Comparison of ENCODE assay signal across 15 cellular contexts in genomic region chr22:45533731-45534130, GRCh38. TPM values are rescaled to one million over a fixed set of nuclear protein-coding genes. Genes with fewer than 3 reads are reported as not detected.
DNase-seq lines count a peak whose midpoint lies in the region; ATAC-seq and TF ChIP-seq lines count a peak whose summit lies in the region.
"Had no signal": no experiment of that assay in that cellular context is flagged by ENCODE, and none has a peak within 500 bp of the region (broad histone marks: within the 10 kb centered on the region; RNA-seq: fewer than 3 reads in every experiment).

No MANE protein-coding gene starts in this region.

- no peaks in the 10 kb centered on the region for H4K20me1 ChIP-seq in osteoblast (ENCODE audit: insufficient read depth, low read length)

- intact Hi-C loops in right cardiac atrium (cut with DNase I), result no loop called here
- intact Hi-C loops in heart right ventricle (cut with DNase I), result no loop called here

- H3K9me3 Mint-ChIP-seq in brain (no peaks in the 10 kb centered on the region), type B pancreatic cell (no peaks in the 10 kb centered on the region)
- H3K9me3 Mint-ChIP-seq in stimulated activated effector memory CD8-positive, alpha-beta T cell treated with anti-CD3 and anti-CD28 coated beads, Interleukin-12 subunit alpha, Interleukin-12 subunit beta, amount 100 ng/mL, for 72 hours, result no peaks in the 10 kb centered on the region
- H3K9me3 Mint-ChIP-seq: CD4-positive, alpha-beta memory T cell had no signal

- H3K27ac Mint-ChIP-seq in brain, result peak overlapping the region; percentile 66 to 97 (median 84)
- no peak overlapping the region for H3K27ac Mint-ChIP-seq in type B pancreatic cell
- no peak overlapping the region for H3K27ac Mint-ChIP-seq in stimulated activated effector memory CD8-positive, alpha-beta T cell treated with anti-CD3 and anti-CD28 coated beads, Interleukin-12 subunit alpha, Interleukin-12 subunit beta, amount 100 ng/mL, for 72 hours
- H3K27ac Mint-ChIP-seq: CD4-positive, alpha-beta memory T cell had no signal

- TF ChIP-seq CTCF in heart right ventricle (IDR thresholded peaks at IDR 0.05) (no peak), brain (conservative IDR thresholded peaks at IDR 0.05) (no peak), osteoblast (IDR thresholded peaks at IDR 0.05; ENCODE audit: extremely low read depth, low read depth, low read length) (no peak), type B pancreatic cell (conservative IDR thresholded peaks at IDR 0.05) (no peak)

- H3K27me3 Mint-ChIP-seq in brain, result no peaks in the 10 kb centered on the region
- no peaks in the 10 kb centered on the region for H3K27me3 Mint-ChIP-seq in type B pancreatic cell

- H3K4me2 ChIP-seq in osteoblast (ENCODE audit: insufficient read depth, low read length), result no peak overlapping the region

- H3K27ac ChIP-seq in right cardiac atrium (ENCODE audit: low read length), result no peak overlapping the region
- H3K27ac ChIP-seq in heart right ventricle, result no peak overlapping the region
- no peak overlapping the region for H3K27ac ChIP-seq in osteoblast (ENCODE audit: low read depth, low read length)

- peaks cover 74% of the 10 kb centered on the region for H3K4me1 Mint-ChIP-seq in brain
- peaks cover 23% of the 10 kb centered on the region for H3K4me1 Mint-ChIP-seq in type B pancreatic cell (ENCODE audit: unreplicated experiment)
- peaks cover 4% of the 10 kb centered on the region for H3K4me1 Mint-ChIP-seq in stimulated activated effector memory CD8-positive, alpha-beta T cell treated with anti-CD3 and anti-CD28 coated beads, Interleukin-12 subunit alpha, Interleukin-12 subunit beta, amount 100 ng/mL, for 72 hours
- H3K4me1 Mint-ChIP-seq: CD4-positive, alpha-beta memory T cell had no signal

- DNase-seq in right cardiac atrium (peak in 2 of 3 donors; percentile 25 to 50), heart right ventricle (no peak), osteoblast (ENCODE audit: insufficient read length, low spot score, missing footprints) (peak; percentile 14), HuH-7 (ENCODE audit: low spot score) (no peak), type B pancreatic cell (ENCODE audit: extremely low spot score, unreplicated experiment) (no peak)
- no peak for DNase-seq in stimulated activated effector memory CD8-positive, alpha-beta T cell treated with anti-CD3 and anti-CD28 coated beads, Interleukin-12 subunit alpha, Interleukin-12 subunit beta, amount 100 ng/mL, for 72 hours (ENCODE audit: low spot score in 2 of 2)
- DNase-seq: BE2C; CD4-positive, alpha-beta memory T cell; Kasumi-1; NCI-H1436; NCI-H2107; NCI-H748 treated with DMSO at 0.1 percent for 48 hours; Peyer's patch had no signal

- H3K36me3 Mint-ChIP-seq in brain (peaks cover 15% of the 10 kb centered on the region), type B pancreatic cell (peaks cover 17% of the 10 kb centered on the region)
- peaks cover 5% of the 10 kb centered on the region for H3K36me3 Mint-ChIP-seq in stimulated activated effector memory CD8-positive, alpha-beta T cell treated with anti-CD3 and anti-CD28 coated beads, Interleukin-12 subunit alpha, Interleukin-12 subunit beta, amount 100 ng/mL, for 72 hours
- H3K36me3 Mint-ChIP-seq: CD4-positive, alpha-beta memory T cell had no signal

- H2AFZ ChIP-seq in osteoblast (ENCODE audit: low read length), result no peak overlapping the region

- 97% methylated on average over 16 of the region's 16 CpGs for WGBS in right cardiac atrium
- WGBS in heart right ventricle, 2 donors, result 97% methylated on average over 16 of the region's 16 CpGs

- H3K36me3 ChIP-seq in heart right ventricle, result peaks cover 0 to 60% (median 0%) of the 10 kb centered on the region in 9 donors
- no peaks in the 10 kb centered on the region for H3K36me3 ChIP-seq in osteoblast (ENCODE audit: insufficient read depth, low read length)
- H3K36me3 ChIP-seq: BE2C, Peyer's patch had no signal

- H3K4me3 Mint-ChIP-seq in brain (peak overlapping the region in 1 of 5 experiments; percentile 52), type B pancreatic cell (no peak overlapping the region)
- no peak overlapping the region for H3K4me3 Mint-ChIP-seq in stimulated activated effector memory CD8-positive, alpha-beta T cell treated with anti-CD3 and anti-CD28 coated beads, Interleukin-12 subunit alpha, Interleukin-12 subunit beta, amount 100 ng/mL, for 72 hours
- H3K4me3 Mint-ChIP-seq: CD4-positive, alpha-beta memory T cell had no signal

- ATAC-seq in right cardiac atrium (no peak), heart right ventricle (no peak)
- no peak for ATAC-seq in stimulated activated effector memory CD8-positive, alpha-beta T cell treated with anti-CD3 and anti-CD28 coated beads, Interleukin-12 subunit alpha, Interleukin-12 subunit beta, amount 100 ng/mL, for 72 hours
- ATAC-seq: HepG2 had no signal

- H3K27me3 ChIP-seq in right cardiac atrium (ENCODE audit: control insufficient read depth, insufficient read depth) (no peaks in the 10 kb centered on the region), heart right ventricle (no peaks in the 10 kb centered on the region), osteoblast (ENCODE audit: insufficient read depth, low read length) (no peaks in the 10 kb centered on the region)
- H3K27me3 ChIP-seq: BE2C, Peyer's patch had no signal

- peaks cover 3% of the 10 kb centered on the region for H3K4me1 ChIP-seq in right cardiac atrium (ENCODE audit: control insufficient read depth, insufficient read depth, low read length)
- H3K4me1 ChIP-seq in heart right ventricle, result peaks cover 2 to 23% (median 16%) of the 10 kb centered on the region in 9 donors
- peaks cover 13% of the 10 kb centered on the region for H3K4me1 ChIP-seq in osteoblast (ENCODE audit: insufficient read depth, low read length)

- H3K79me2 ChIP-seq in osteoblast (ENCODE audit: insufficient read depth, low read length), result no peaks in the 10 kb centered on the region

- no peak overlapping the region for H3K4me3 ChIP-seq in right cardiac atrium (ENCODE audit: low read length)
- no peak overlapping the region for H3K4me3 ChIP-seq in heart right ventricle
- no peak overlapping the region for H3K4me3 ChIP-seq in osteoblast (ENCODE audit: insufficient read depth, low read length)
- H3K4me3 ChIP-seq: Peyer's patch had no signal

- no peaks in the 10 kb centered on the region for H3K9me3 ChIP-seq in right cardiac atrium (ENCODE audit: control insufficient read depth, low read length)
- no peaks in the 10 kb centered on the region for H3K9me3 ChIP-seq in heart right ventricle
- H3K9me3 ChIP-seq in osteoblast (ENCODE audit: low read depth, low read length), result no peaks in the 10 kb centered on the region
- H3K9me3 ChIP-seq: BE2C, Peyer's patch had no signal

RNA-seq across cellular contexts. Expression of gene FBLN1, which starts 31.0 kb away (rescaled TPM):
- total RNA-seq in right cardiac atrium (100 to 1,000 TPM; 286 to 456 (median 397) TPM), heart right ventricle (100 to 1,000 TPM in 1 of 10 donors, 10 to 100 TPM in 9; 31.3 to 126 (median 51.0) TPM), osteoblast (88.3 and 122 TPM in 2 replicates), type B pancreatic cell (ENCODE audit: low replicate concordance) (121 and 271 TPM in 2 replicates)
- polyA plus RNA-seq in right cardiac atrium (228 TPM), heart right ventricle (10 to 100 TPM; 36.4 to 77.0 TPM), brain (ENCODE audit: insufficient read depth, low read depth, low replicate concordance) (135 TPM)
- total RNA-seq: CD4-positive, alpha-beta memory T cell had no signal
- polyA plus RNA-seq: CD4-positive, alpha-beta memory T cell had no signal

Comparison
In these comparisons a context has a peak if more than half of its experiments do, and no peak if none do; other contexts are left out.
1. DNase-seq: peak in right cardiac atrium (2 of 3) and osteoblast (single experiment); none in heart right ventricle (0 of 2), HuH-7 (single experiment), type B pancreatic cell (single experiment) and stimulated activated effector memory CD8-positive, alpha-beta T cell treated with anti-CD3 and anti-CD28 coated beads, Interleukin-12 subunit alpha, Interleukin-12 subunit beta, amount 100 ng/mL, for 72 hours (0 of 2).
2. H3K27ac Mint-ChIP-seq: peak in brain (5 of 5); none in type B pancreatic cell (single experiment) and stimulated activated effector memory CD8-positive, alpha-beta T cell treated with anti-CD3 and anti-CD28 coated beads, Interleukin-12 subunit alpha, Interleukin-12 subunit beta, amount 100 ng/mL, for 72 hours (single experiment).